In the genomic region with DNA sequence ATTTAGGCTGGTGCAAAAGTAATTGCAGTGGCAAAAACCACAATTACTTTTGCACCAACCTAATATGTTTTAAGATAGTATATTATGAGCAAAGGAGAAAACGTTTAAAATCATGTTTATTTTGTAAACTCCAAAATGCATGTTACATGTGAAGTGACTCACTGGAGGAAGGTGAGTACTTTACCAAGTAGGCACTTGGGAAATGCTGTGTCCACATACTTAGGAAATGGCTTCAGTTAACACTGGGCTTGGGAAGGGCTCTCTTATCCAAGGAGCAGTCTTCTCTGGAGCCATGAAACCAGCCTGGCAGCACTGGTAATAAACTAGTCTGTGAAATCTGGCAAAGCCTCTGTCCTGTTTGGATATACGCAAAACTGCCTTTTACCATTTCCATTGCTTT, we compare ENCODE assay signal across 1 cellular context.
TF ChIP-seq lines count a peak whose summit lies in the region.

No MANE protein-coding gene starts in this region.

TF ChIP-seq in IMR-90, 13 proteins besides CTCF, POLR2A, EP300 and RAD21:
- TF ChIP-seq, protein P1, sequence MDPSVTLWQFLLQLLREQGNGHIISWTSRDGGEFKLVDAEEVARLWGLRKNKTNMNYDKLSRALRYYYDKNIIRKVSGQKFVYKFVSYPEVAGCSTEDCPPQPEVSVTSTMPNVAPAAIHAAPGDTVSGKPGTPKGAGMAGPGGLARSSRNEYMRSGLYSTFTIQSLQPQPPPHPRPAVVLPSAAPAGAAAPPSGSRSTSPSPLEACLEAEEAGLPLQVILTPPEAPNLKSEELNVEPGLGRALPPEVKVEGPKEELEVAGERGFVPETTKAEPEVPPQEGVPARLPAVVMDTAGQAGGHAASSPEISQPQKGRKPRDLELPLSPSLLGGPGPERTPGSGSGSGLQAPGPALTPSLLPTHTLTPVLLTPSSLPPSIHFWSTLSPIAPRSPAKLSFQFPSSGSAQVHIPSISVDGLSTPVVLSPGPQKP (IDR thresholded peaks at IDR 0.05; ENCODE audit: borderline replicate concordance, low read depth, low read length), result no peak
- TF ChIP-seq MAFK (IDR thresholded peaks at IDR 0.05; ENCODE audit: low read depth, low read length) (no peak), BHLHE40 (IDR thresholded peaks at IDR 0.05; ENCODE audit: low read depth, low read length) (no peak), NFE2L2 (IDR thresholded peaks at IDR 0.05; ENCODE audit: low read depth, low read length) (no peak), CEBPB (IDR thresholded peaks at IDR 0.05; ENCODE audit: low read depth, low read length) (peak; percentile 51), SMC3 (IDR thresholded peaks at IDR 0.05; ENCODE audit: low read depth, low read length) (no peak), RCOR1 (IDR thresholded peaks at IDR 0.05; ENCODE audit: insufficient replicate concordance, low read length) (no peak), CHD1 (IDR thresholded peaks at IDR 0.05; ENCODE audit: low read depth, low read length) (no peak)
